10 cellular contexts compared by ENCODE assay signal in the genomic region with DNA sequence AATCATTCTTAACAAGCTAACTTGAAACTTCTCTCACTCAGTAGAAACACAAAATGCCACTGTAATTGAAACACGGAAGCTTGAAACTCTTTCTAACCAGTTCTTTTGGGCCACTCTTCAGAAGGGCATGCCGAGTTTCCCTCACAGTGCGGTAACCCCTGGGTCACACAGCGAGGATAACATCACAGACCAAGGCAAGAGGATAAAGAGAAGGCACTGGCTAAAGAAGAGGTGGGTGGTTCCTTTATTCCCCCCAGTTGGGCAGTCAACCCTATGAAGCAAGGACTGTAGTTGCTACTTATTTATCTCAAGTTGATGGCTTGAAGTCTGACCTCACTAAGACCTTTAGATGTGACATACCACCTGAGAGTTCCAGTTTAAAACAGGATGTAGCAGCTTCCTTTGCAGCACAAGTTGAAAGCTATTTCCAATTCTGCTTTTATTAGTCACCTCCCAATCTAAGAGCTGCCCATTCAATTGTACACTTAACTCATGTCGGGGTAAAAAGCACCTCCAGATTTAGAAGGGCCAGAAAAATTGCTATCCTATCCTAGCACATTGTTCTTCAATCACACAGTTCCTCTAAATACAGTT.
DNase-seq lines count a peak whose midpoint lies in the region; ATAC-seq lines count a peak whose summit lies in the region.
"Had no signal": no experiment of that assay in that cellular context is flagged by ENCODE, and none has a peak within 500 bp of the region (broad histone marks: within the 10 kb centered on the region; RNA-seq: fewer than 3 reads in every experiment).

No MANE protein-coding gene starts in this region.

- H3K4me1 ChIP-seq in skeletal muscle tissue (ENCODE audit: control insufficient read depth in 3 of 3, insufficient read depth in 3 of 3, low read length in 3 of 3): peaks cover 15 to 17% (median 17%) of the 10 kb centered on the region in 3 donors

- intact Hi-C loops in Right ventricle myocardium superior (cut with DNase I) (no loop called here), Right ventricle myocardium inferior (cut with DNase I) (no loop called here)

- H3K27me3 ChIP-seq in skeletal muscle tissue (ENCODE audit: control insufficient read depth in 3 of 3, insufficient read depth in 3 of 3, low read length in 3 of 3): no peaks in the 10 kb centered on the region

- H3K9me3 ChIP-seq in skeletal muscle tissue (ENCODE audit: control insufficient read depth in 3 of 3, low read length in 3 of 3): no peaks in the 10 kb centered on the region

- ATAC-seq in Right ventricle myocardium superior (ENCODE audit: poor library complexity): peak; percentile 14
- no peak for ATAC-seq in Right ventricle myocardium inferior
- ATAC-seq in GM21786 (IDR thresholded peaks at IDR 0.05; ENCODE audit: unreplicated experiment): peak; percentile 75
- ATAC-seq in HG03469 (IDR thresholded peaks at IDR 0.05; ENCODE audit: unreplicated experiment): peak; percentile 74
- ATAC-seq: activated T-cell treated with anti-CD3 and anti-CD28 coated beads, Interleukin-2, amount 50 U/mL, for 72 hours; T-helper 17 cell had no signal

- DNase-seq in Right ventricle myocardium superior (no peak), Right ventricle myocardium inferior (ENCODE audit: missing footprints) (no peak), NCI-H510A (lab: John Stamatoyannopoulos, UW) (no peak), NCI-H748 treated with DMSO at 0.1 percent for 48 hours (lab: John Stamatoyannopoulos, UW) (no peak), dedifferentiated amniotic fluid mesenchymal stem cell (ENCODE audit: extremely low spot score) (no peak)
- DNase-seq: activated T-cell treated with anti-CD3 and anti-CD28 coated beads, Interleukin-2, amount 50 U/mL, for 72 hours; T-helper 17 cell had no signal

- peak overlapping the region; percentile 21 for H3K27ac ChIP-seq in skeletal muscle tissue (ENCODE audit: low read depth, low read length)

- H3K4me3 ChIP-seq in skeletal muscle tissue (ENCODE audit: low read length in 3 of 3): no peak overlapping the region

- H3K9ac ChIP-seq in skeletal muscle tissue (ENCODE audit: low read depth in 1 of 3, low read length in 3 of 3): no peak overlapping the region

- no peaks in the 10 kb centered on the region for H3K36me3 ChIP-seq in skeletal muscle tissue (ENCODE audit: control insufficient read depth in 3 of 3, insufficient read depth in 3 of 3, low read length in 3 of 3)
